15 cellular contexts compared by ENCODE assay signal in the genomic region with DNA sequence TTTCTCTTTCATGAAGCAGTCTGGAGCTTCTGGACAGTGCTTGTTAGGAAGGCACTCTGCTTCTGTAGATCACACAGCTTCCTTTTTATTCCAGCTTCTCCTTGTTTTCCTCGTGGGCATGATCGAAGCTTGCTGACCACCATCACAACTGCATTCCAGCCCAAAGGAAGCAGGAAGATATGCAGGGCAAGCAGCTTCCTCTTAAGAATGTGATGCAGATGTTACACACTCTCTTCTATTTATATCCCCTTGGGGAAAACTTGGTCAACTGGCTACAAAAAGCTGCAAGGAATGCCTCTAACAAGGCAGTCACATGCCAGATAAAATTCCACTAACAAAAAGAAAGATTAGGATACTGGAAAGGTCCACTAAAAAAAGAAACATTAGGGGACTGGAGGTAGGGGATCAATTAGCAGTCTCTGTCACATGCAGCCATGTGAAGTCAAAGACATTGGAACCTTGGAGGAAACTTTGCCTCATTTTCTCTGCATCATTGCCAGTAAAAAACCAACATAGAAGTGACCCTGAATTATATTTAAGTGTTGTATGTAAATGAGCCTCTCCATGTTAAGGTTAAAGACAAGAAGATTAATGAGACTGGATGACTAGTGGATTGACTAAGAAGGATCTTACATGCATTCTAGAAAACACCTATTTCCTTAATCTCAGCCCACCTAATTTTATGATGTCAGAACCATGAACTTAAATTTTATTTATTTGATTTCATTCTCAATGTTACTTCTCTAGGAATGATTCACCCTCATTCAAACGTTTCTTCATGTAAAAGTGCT.
DNase-seq lines count a peak whose midpoint lies in the region; ATAC-seq and TF ChIP-seq lines count a peak whose summit lies in the region.
"Had no signal": no experiment of that assay in that cellular context is flagged by ENCODE, and none has a peak within 500 bp of the region (broad histone marks: within the 10 kb centered on the region; RNA-seq: fewer than 3 reads in every experiment).

No MANE protein-coding gene starts in this region.

- H3K27me3 Mint-ChIP-seq in activated T-cell treated with anti-CD3 and anti-CD28 coated beads, Interleukin-2, amount 50 U/mL, for 72 hours (ENCODE audit: low read depth): no peaks in the 10 kb centered on the region

- TF ChIP-seq CTCF in NB4 (IDR thresholded peaks at IDR 0.05; ENCODE audit: low read depth, low read length) (no peak), fibroblast of lung (conservative IDR thresholded peaks at IDR 0.05 in 1 of 2, IDR thresholded peaks at IDR 0.05 in 1 of 2; ENCODE audit: low read depth in 1 of 2, low read length in 2 of 2) (no peak), retinal pigment epithelial cell (conservative IDR thresholded peaks at IDR 0.05; ENCODE audit: low read depth, low read length) (no peak)

- H3K9me3 ChIP-seq in fibroblast of lung (ENCODE audit: control insufficient read depth, insufficient read depth, low read depth, low read length): no peaks in the 10 kb centered on the region
- peaks cover 4% of the 10 kb centered on the region for H3K9me3 ChIP-seq in aorta (ENCODE audit: control insufficient read depth, low read length)

- no peak overlapping the region for H2AFZ ChIP-seq in fibroblast of lung (ENCODE audit: low read length)

- H3K4me1 Mint-ChIP-seq in activated T-cell treated with anti-CD3 and anti-CD28 coated beads, Interleukin-2, amount 50 U/mL, for 72 hours (ENCODE audit: low read depth): peaks cover 28% of the 10 kb centered on the region

- peaks cover 0 to 3% of the 10 kb centered on the region in 2 donors for H3K36me3 Mint-ChIP-seq in activated T-cell treated with anti-CD3 and anti-CD28 coated beads, Interleukin-2, amount 50 U/mL, for 72 hours (ENCODE audit: insufficient read depth in 2 of 2)

- H3K27me3 ChIP-seq in fibroblast of lung (ENCODE audit: control insufficient read depth, insufficient read depth, low read length): no peaks in the 10 kb centered on the region
- H3K27me3 ChIP-seq in aorta (ENCODE audit: control insufficient read depth in 1 of 2, insufficient read depth in 2 of 2, low read length in 1 of 2): no peaks in the 10 kb centered on the region
- H3K27me3 ChIP-seq: tibial nerve had no signal

- H3K4me3 Mint-ChIP-seq in activated T-cell treated with anti-CD3 and anti-CD28 coated beads, Interleukin-2, amount 50 U/mL, for 72 hours: peak overlapping the region in 1 of 2 donors; percentile 2
- H3K4me3 Mint-ChIP-seq: neural crest cell had no signal

- no peaks in the 10 kb centered on the region for H3K79me2 ChIP-seq in fibroblast of lung (ENCODE audit: control insufficient read depth, insufficient read depth, low read length)

- ATAC-seq in activated T-cell treated with anti-CD3 and anti-CD28 coated beads, Interleukin-2, amount 50 U/mL, for 72 hours (replicated peaks in 1 of 2): peak; percentile 47 to 70
- no peak for ATAC-seq in aorta (ENCODE audit: low FRiP score)
- ATAC-seq: left lobe of liver, Panc1 had no signal

- H3K9ac ChIP-seq in fibroblast of lung (ENCODE audit: insufficient read depth, low read length): no peak overlapping the region

- WGBS in aorta, 2 donors: 30 to 31% methylated on average over 3 of the region's 3 CpGs

- H3K4me3 ChIP-seq in NB4 (ENCODE audit: low read depth, low read length) (no peak overlapping the region), fibroblast of lung (replicated peaks in 1 of 4; ENCODE audit: control extremely low read depth in 1 of 4, insufficient read depth in 1 of 4, low read depth in 3 of 4, low read length in 4 of 4) (no peak overlapping the region), retinal pigment epithelial cell (ENCODE audit: low read length) (no peak overlapping the region), aorta (ENCODE audit: low read length in 2 of 2) (no peak overlapping the region)
- H3K4me3 ChIP-seq: tibial nerve had no signal

- H3K9me3 Mint-ChIP-seq in activated T-cell treated with anti-CD3 and anti-CD28 coated beads, Interleukin-2, amount 50 U/mL, for 72 hours: no peaks in the 10 kb centered on the region
- H3K9me3 Mint-ChIP-seq: neural crest cell had no signal

- no peaks in the 10 kb centered on the region for H4K20me1 ChIP-seq in fibroblast of lung (ENCODE audit: control insufficient read depth, extremely low read depth, insufficient read depth, low read length)

- H3K4me2 ChIP-seq in fibroblast of lung (ENCODE audit: extremely low read depth, insufficient read depth, low read length): no peak overlapping the region

- H3K27ac ChIP-seq in fibroblast of lung (ENCODE audit: insufficient read depth, low read length): no peak overlapping the region
- no peak overlapping the region for H3K27ac ChIP-seq in aorta (ENCODE audit: low read depth in 1 of 2, low read length in 2 of 2)
- H3K27ac ChIP-seq: tibial nerve had no signal

- no peak overlapping the region for H3K27ac Mint-ChIP-seq in activated T-cell treated with anti-CD3 and anti-CD28 coated beads, Interleukin-2, amount 50 U/mL, for 72 hours

- H3K36me3 ChIP-seq in fibroblast of lung (ENCODE audit: control insufficient read depth, insufficient read depth, low read length): no peaks in the 10 kb centered on the region
- no peaks in the 10 kb centered on the region for H3K36me3 ChIP-seq in aorta (ENCODE audit: control insufficient read depth in 1 of 2, insufficient read depth in 2 of 2, low read length in 1 of 2)
- H3K36me3 ChIP-seq: tibial nerve had no signal

- TF ChIP-seq POLR2A in NB4 (IDR thresholded peaks at IDR 0.05; ENCODE audit: extremely low read depth, insufficient read length): no peak

- intact Hi-C loops in aorta (cut with DNase I): no loop called here

- H3K4me1 ChIP-seq in fibroblast of lung (ENCODE audit: control insufficient read depth, extremely low read depth, insufficient read depth, low read length) (no peaks in the 10 kb centered on the region), aorta (ENCODE audit: control insufficient read depth in 1 of 2, insufficient read depth in 2 of 2, low read length in 2 of 2) (no peaks in the 10 kb centered on the region)

- DNase-seq in activated T-cell treated with anti-CD3 and anti-CD28 coated beads, Interleukin-2, amount 50 U/mL, for 72 hours: no peak
- DNase-seq in activated T-cell treated with anti-CD3 and anti-CD28 coated beads, Interleukin-2, amount 50 U/mL, for 1 hour: no peak
- DNase-seq in NB4 (ENCODE audit: low read depth): peak; percentile 30
- peak; percentile 7 to 77 for DNase-seq in fibroblast of lung (ENCODE audit: low read depth in 2 of 2)
- DNase-seq in retinal pigment epithelial cell (ENCODE audit: low read depth): peak; percentile 38
- no peak for DNase-seq in aorta
- no peak for DNase-seq in 8988T
- no peak for DNase-seq in NCI-H524 treated with DMSO at 0.1 percent for 48 hours (lab: John Stamatoyannopoulos, UW)
- DNase-seq: GF-D8, NCI-H446 treated with DMSO at 0.1 percent for 48 hours, small intestine had no signal

Comparison
In these comparisons a context has a peak if more than half of its experiments do, and no peak if none do; other contexts are left out.
1. DNase-seq: peak in NB4 (single experiment), fibroblast of lung (2 of 2) and retinal pigment epithelial cell (single experiment); none in activated T-cell treated with anti-CD3 and anti-CD28 coated beads, Interleukin-2, amount 50 U/mL, for 72 hours (0 of 2), activated T-cell treated with anti-CD3 and anti-CD28 coated beads, Interleukin-2, amount 50 U/mL, for 1 hour (single experiment), aorta (0 of 2), 8988T (single experiment) and NCI-H524 treated with DMSO at 0.1 percent for 48 hours (single experiment).